10 cellular contexts compared by ENCODE assay signal in genomic region chr10:17234541-17234940, GRCh38. TPM values are rescaled to one million over a fixed set of nuclear protein-coding genes. Genes with fewer than 3 reads are reported as not detected.
DNase-seq lines count a peak whose midpoint lies in the region; ATAC-seq and TF ChIP-seq lines count a peak whose summit lies in the region.
"Had no signal": no experiment of that assay in that cellular context is flagged by ENCODE, and none has a peak within 500 bp of the region (broad histone marks: within the 10 kb centered on the region; RNA-seq: fewer than 3 reads in every experiment).

No MANE protein-coding gene starts in this region.

- no peak for TF ChIP-seq CTCF in CD14-positive monocyte (IDR thresholded peaks at IDR 0.05)
- no peak for TF ChIP-seq CTCF in Panc1 (IDR thresholded peaks at IDR 0.05)
- TF ChIP-seq CTCF in esophagus squamous epithelium (IDR thresholded peaks at IDR 0.05) = no peak
- no peak for TF ChIP-seq CTCF in sigmoid colon (IDR thresholded peaks at IDR 0.05)

- H3K9me3 ChIP-seq in Panc1 (ENCODE audit: control insufficient read depth, insufficient read depth, low read depth, low read length) (no peaks in the 10 kb centered on the region), esophagus squamous epithelium (no peaks in the 10 kb centered on the region), sigmoid colon (no peaks in the 10 kb centered on the region)

- H3K4me3 ChIP-seq in Panc1 (ENCODE audit: low read depth in 2 of 2, low read length in 2 of 2) = peak overlapping the region; percentile 88 to 89
- H3K4me3 ChIP-seq in esophagus squamous epithelium = peak overlapping the region in 2 of 4 donors; percentile 72 to 94
- peak overlapping the region in 1 of 4 donors; percentile 13 for H3K4me3 ChIP-seq in sigmoid colon
- no peak overlapping the region for H3K4me3 ChIP-seq in H7 (ENCODE audit: insufficient read depth, low read depth, low read length)

- H3K27me3 ChIP-seq in Panc1 (ENCODE audit: control insufficient read depth, insufficient read depth, low read length) (no peaks in the 10 kb centered on the region), esophagus squamous epithelium (peaks cover 0 to 8% (median 0%) of the 10 kb centered on the region in 4 donors), sigmoid colon (no peaks in the 10 kb centered on the region), H7 (ENCODE audit: control insufficient read depth, insufficient read depth, low read length) (peaks cover under 1% of the 10 kb centered on the region; the same call in 1 of the 2 replicates)

- 83 to 95% methylated on average over 5 of the region's 5 CpGs for WGBS in esophagus squamous epithelium, 2 donors
- 89 to 93% methylated on average over 5 of the region's 5 CpGs for WGBS in sigmoid colon, 2 donors

- in situ Hi-C loops in Panc1 (cut with HindIII; ENCODE audit: low pct_unique_long_range_greater_than_20kb, low sequenced_read_pairs) = no loop called here

- peaks cover 0 to 11% (median 2%) of the 10 kb centered on the region in 7 donors for H3K9me3 Mint-ChIP-seq in CD14-positive monocyte

- H3K4me1 Mint-ChIP-seq in CD14-positive monocyte = peaks cover 34% of the 10 kb centered on the region

- intact Hi-C loops in CD14-positive monocyte (cut with micrococcal nuclease) (loop anchor here in 1 of 2 donors (10.0 kb wide), 1 partner anchor 330 kb away; no protein-coding TSS in a partner anchor), Panc1 (cut with micrococcal nuclease; ENCODE audit: unreplicated experiment) (loop anchor here (10.0 kb wide), 1 partner anchor 210 kb away; no protein-coding TSS in a partner anchor), esophagus squamous epithelium (cut with DNase I) (no loop called here), sigmoid colon (cut with DNase I) (no loop called here)

- H3K27ac ChIP-seq in Panc1 (ENCODE audit: low read length) (peak overlapping the region; percentile 95), esophagus squamous epithelium (peak overlapping the region in 3 of 4 donors; percentile 71 to 99 (median 96)), sigmoid colon (peak overlapping the region; percentile 23 to 97 (median 72))

- POLR2A ChIA-PET in Panc1 (lab: Charles Lee) = no interaction called here

- peaks cover 0 to 13% (median 2%) of the 10 kb centered on the region in 3 donors for H3K27me3 Mint-ChIP-seq in CD14-positive monocyte (ENCODE audit: low read depth in 3 of 3)

- peaks cover 34% of the 10 kb centered on the region for H3K4me1 ChIP-seq in Panc1 (ENCODE audit: control insufficient read depth, insufficient read depth, low read length)
- H3K4me1 ChIP-seq in esophagus squamous epithelium = peaks cover 0 to 77% (median 28%) of the 10 kb centered on the region in 3 donors
- peaks cover 0 to 55% (median 23%) of the 10 kb centered on the region in 4 donors for H3K4me1 ChIP-seq in sigmoid colon

- H3K36me3 Mint-ChIP-seq in CD14-positive monocyte = peaks cover 73 to 86% of the 10 kb centered on the region in 2 donors

- CTCF ChIA-PET in Panc1 (lab: Charles Lee) = no interaction called here

- H3K4me3 Mint-ChIP-seq in CD14-positive monocyte = peak overlapping the region in 1 of 2 donors; percentile 66

- TF ChIP-seq EP300 in sigmoid colon (IDR thresholded peaks at IDR 0.05) = no peak

- DNase-seq in CD14-positive monocyte (ENCODE audit: low spot score) (no peak), Panc1 (ENCODE audit: low read depth, low spot score) (no peak), esophagus squamous epithelium (lab: John Stamatoyannopoulos, UW) (no peak), sigmoid colon (no peak), NCI-H2081 treated with DMSO at 0.1 percent for 48 hours (lab: John Stamatoyannopoulos, UW) (no peak), AG20443 (ENCODE audit: low spot score) (no peak), COLO668 (lab: John Stamatoyannopoulos, UW; ENCODE audit: unreplicated experiment) (no peak), H7 (no peak)
- DNase-seq: NCI-H1930, SHP77 had no signal

- H3K36me3 ChIP-seq in Panc1 (ENCODE audit: control insufficient read depth, insufficient read depth, low read length) (peaks cover 49% of the 10 kb centered on the region), esophagus squamous epithelium (peaks cover 0 to 62% (median 7%) of the 10 kb centered on the region in 3 donors), sigmoid colon (peaks cover 35 to 68% (median 37%) of the 10 kb centered on the region in 4 donors), H7 (replicated peaks; ENCODE audit: control insufficient read depth, insufficient read depth, low read length) (peaks cover 24% of the 10 kb centered on the region)

- ATAC-seq in Panc1 = no peak

- no TSS peak for BruUV-seq in Panc1 (replicated peaks; lab: Mats Ljungman, UMichigan)

- H3K27ac Mint-ChIP-seq in CD14-positive monocyte = peak overlapping the region; percentile 70 to 87 (median 79)

- TF ChIP-seq POLR2A in esophagus squamous epithelium (IDR thresholded peaks at IDR 0.05) = no peak
- no peak for TF ChIP-seq POLR2A in sigmoid colon (IDR thresholded peaks at IDR 0.05)

RNA-seq across cellular contexts. Expression of gene VIM, which starts 6.5 kb away (rescaled TPM):
- 100 to 1,000 TPM; 697 to 932 TPM for polyA plus RNA-seq in CD14-positive monocyte
- 3,436 TPM for total RNA-seq in Panc1 (2021; ENCODE audit: unreplicated experiment)
- 3,712 TPM for polyA plus RNA-seq in Panc1 (2012; ENCODE audit: insufficient read length)
- 1,000 to 10,000 TPM in 1 of 4 donors, 100 to 1,000 TPM in 2, 10 to 100 TPM in 1; 55.2 to 1,252 (median 375) TPM for total RNA-seq in esophagus squamous epithelium
- 1,000 to 10,000 TPM in 3 of 4 donors, 100 to 1,000 TPM in 1; 930 to 1,636 (median 1,211) TPM for total RNA-seq in sigmoid colon
- 100 to 1,000 TPM; 112 to 730 (median 484) TPM for polyA plus RNA-seq in sigmoid colon
- 1,966 TPM in 2 replicates for total RNA-seq in H7 (2014; rRNA removed; shearing (Covaris generic))

RNA-seq across cellular contexts. Expression of gene TRDMT1, which starts 33.1 kb away (rescaled TPM):
- polyA plus RNA-seq in CD14-positive monocyte (1 to 10 TPM; 5.0 to 6.6 TPM), sigmoid colon (1 to 10 TPM; 1.2 to 2.3 (median 2.3) TPM)
- total RNA-seq in Panc1 (2021; ENCODE audit: unreplicated experiment) (7.6 TPM), esophagus squamous epithelium (1 to 10 TPM; 1.3 to 5.9 (median 2.6) TPM), sigmoid colon (10 to 100 TPM in 1 of 4 donors, 1 to 10 TPM in 3; 7.5 to 13.6 (median 8.4) TPM)
- 2.4 TPM for polyA plus RNA-seq in Panc1 (2012; ENCODE audit: insufficient read length)
- 8.0 and 8.6 TPM in 2 replicates for total RNA-seq in H7 (2014; rRNA removed; shearing (Covaris generic))
